In the genomic region with DNA sequence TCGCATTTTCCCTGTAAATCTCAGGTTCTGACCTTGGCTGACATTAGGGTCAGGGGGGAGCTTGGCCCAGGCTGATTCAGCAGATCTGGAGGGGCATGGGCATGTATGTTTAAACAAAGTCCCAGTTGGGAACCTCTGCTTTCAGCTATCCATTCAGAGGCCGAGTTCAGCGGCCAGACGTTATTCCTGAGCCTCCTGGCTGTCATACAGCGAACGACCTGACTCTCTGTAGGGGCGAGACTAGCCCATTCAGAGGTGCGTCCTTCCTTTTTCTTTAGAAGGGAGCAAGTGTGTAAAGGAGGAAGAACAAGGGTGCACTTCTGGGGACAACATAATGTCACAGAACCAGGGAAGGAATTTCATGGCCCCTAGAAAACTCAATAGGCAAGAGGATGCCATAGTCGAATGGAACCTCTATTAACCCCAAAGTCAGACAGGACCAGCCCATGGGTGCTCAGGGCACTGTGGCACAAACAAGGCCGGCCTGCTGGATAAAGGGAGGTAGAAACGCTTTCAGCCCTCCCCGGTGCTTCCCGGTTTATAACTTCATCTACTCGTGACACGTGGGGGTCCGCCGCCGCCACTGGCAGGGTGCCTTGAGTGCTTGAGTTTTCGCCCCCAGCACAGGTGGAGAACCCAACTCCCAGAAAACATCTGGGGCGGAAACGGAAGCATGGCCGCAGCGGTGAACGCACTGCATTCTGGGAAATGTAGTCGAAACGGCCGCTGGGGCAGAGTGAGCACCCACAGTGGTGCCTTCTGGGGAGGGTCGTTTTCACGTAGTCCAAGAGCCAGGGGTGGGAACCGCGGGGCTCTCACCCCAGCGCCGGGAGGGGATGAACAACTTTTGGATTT, we compare ENCODE assay signal across 1 cellular context.
TF ChIP-seq lines count a peak whose summit lies in the region.

No MANE protein-coding gene starts in this region.

TF ChIP-seq in K562, 482 proteins besides CTCF, POLR2A, EP300 and RAD21 (continued from another document and continues in another):
- TF ChIP-seq, protein P1, sequence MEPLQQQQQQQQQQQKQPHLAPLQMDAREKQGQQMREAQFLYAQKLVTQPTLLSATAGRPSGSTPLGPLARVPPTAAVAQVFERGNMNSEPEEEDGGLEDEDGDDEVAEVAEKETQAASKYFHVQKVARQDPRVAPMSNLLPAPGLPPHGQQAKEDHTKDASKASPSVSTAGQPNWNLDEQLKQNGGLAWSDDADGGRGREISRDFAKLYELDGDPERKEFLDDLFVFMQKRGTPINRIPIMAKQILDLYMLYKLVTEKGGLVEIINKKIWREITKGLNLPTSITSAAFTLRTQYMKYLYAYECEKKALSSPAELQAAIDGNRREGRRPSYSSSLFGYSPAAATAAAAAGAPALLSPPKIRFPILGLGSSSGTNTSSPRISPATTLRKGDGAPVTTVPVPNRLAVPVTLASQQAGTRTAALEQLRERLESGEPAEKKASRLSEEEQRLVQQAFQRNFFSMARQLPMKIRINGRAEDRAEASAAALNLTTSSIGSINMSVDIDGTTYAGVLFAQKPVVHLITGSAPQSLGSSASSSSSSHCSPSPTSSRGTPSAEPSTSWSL (CRISPR knock-in tag; IDR thresholded peaks at IDR 0.05; ENCODE audit: borderline replicate concordance), result no peak
- TF ChIP-seq, protein P2, sequence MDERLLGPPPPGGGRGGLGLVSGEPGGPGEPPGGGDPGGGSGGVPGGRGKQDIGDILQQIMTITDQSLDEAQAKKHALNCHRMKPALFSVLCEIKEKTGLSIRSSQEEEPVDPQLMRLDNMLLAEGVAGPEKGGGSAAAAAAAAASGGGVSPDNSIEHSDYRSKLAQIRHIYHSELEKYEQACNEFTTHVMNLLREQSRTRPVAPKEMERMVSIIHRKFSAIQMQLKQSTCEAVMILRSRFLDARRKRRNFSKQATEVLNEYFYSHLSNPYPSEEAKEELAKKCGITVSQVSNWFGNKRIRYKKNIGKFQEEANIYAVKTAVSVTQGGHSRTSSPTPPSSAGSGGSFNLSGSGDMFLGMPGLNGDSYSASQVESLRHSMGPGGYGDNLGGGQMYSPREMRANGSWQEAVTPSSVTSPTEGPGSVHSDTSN (CRISPR knock-in tag; IDR thresholded peaks at IDR 0.05; ENCODE audit: low read depth), result no peak
- TF ChIP-seq, protein P2 (tag; conservative IDR thresholded peaks at IDR 0.05; ENCODE audit: low read depth), result no peak
- TF ChIP-seq SMARCC2 (IDR thresholded peaks at IDR 0.05; ENCODE audit: low read depth) (no peak), FOXJ2 (tag; IDR thresholded peaks at IDR 0.05) (no peak), SAFB (IDR thresholded peaks at IDR 0.05; ENCODE audit: borderline replicate concordance, low read depth, low read length) (no peak), SMAD4 (CRISPR knock-in tag; conservative IDR thresholded peaks at IDR 0.05) (peak; percentile 41), ZNF23 (CRISPR knock-in tag; IDR thresholded peaks at IDR 0.05) (no peak), NFYB (IDR thresholded peaks at IDR 0.05; ENCODE audit: extremely low read depth, insufficient read length) (no peak), PHF20 (IDR thresholded peaks at IDR 0.05; ENCODE audit: partially characterized antibody) (peak; percentile 89), DDX20 (tag; IDR thresholded peaks at IDR 0.05; ENCODE audit: low read depth) (no peak), ARID1B (IDR thresholded peaks at IDR 0.05) (no peak), ZNF253 (CRISPR knock-in tag; conservative IDR thresholded peaks at IDR 0.05) (no peak), RHOXF2B (CRISPR knock-in tag; conservative IDR thresholded peaks at IDR 0.05) (no peak), ZNF316 (IDR thresholded peaks at IDR 0.05) (0 out of 2 replicates have a peak, but pooled peaks have one; percentile 2), KLF16 (IDR thresholded peaks at IDR 0.05) (no peak), NR1H2 (CRISPR knock-in tag; IDR thresholded peaks at IDR 0.05) (no peak), NFATC3 (IDR thresholded peaks at IDR 0.05) (no peak), SP1 (CRISPR knock-in tag; IDR thresholded peaks at IDR 0.05) (0 out of 2 replicates have a peak, but pooled peaks have one; percentile 47), SNIP1 (IDR thresholded peaks at IDR 0.05; ENCODE audit: low read depth) (no peak), MECOM (CRISPR knock-in tag; IDR thresholded peaks at IDR 0.05) (no peak), ZEB2 (IDR thresholded peaks at IDR 0.05) (no peak), SPI1 (IDR thresholded peaks at IDR 0.05; ENCODE audit: borderline replicate concordance, low read depth, low read length) (no peak), CC2D1A (IDR thresholded peaks at IDR 0.05) (no peak), SRSF7 (optimal IDR thresholded peaks at IDR 0.05; ENCODE audit: low read depth, low read length) (no peak), ZNF583 (CRISPR knock-in tag; IDR thresholded peaks at IDR 0.05) (no peak), GTF2F1 (IDR thresholded peaks at IDR 0.05; ENCODE audit: low read depth, low read length) (no peak), ETV5 (CRISPR knock-in tag; IDR thresholded peaks at IDR 0.05; ENCODE audit: low read depth) (peak; percentile 33; the same call in 1 of the 2 replicates), CHD1 (IDR thresholded peaks at IDR 0.05; ENCODE audit: low read length) (no peak), OTX1 (CRISPR knock-in tag; IDR thresholded peaks at IDR 0.05) (no peak), DMBX1 (CRISPR knock-in tag; IDR thresholded peaks at IDR 0.05; ENCODE audit: borderline replicate concordance) (0 out of 2 replicates have a peak, but pooled peaks have one; percentile 34), EHMT2 (IDR thresholded peaks at IDR 0.05) (peak; percentile 92), YBX1 (IDR thresholded peaks at IDR 0.05) (no peak), ZNF12 (CRISPR knock-in tag; IDR thresholded peaks at IDR 0.05) (no peak)
- TF ChIP-seq, protein P3, sequence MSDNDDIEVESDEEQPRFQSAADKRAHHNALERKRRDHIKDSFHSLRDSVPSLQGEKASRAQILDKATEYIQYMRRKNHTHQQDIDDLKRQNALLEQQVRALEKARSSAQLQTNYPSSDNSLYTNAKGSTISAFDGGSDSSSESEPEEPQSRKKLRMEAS (CRISPR knock-in tag; IDR thresholded peaks at IDR 0.05), result peak; percentile 61
- TF ChIP-seq, protein P4, sequence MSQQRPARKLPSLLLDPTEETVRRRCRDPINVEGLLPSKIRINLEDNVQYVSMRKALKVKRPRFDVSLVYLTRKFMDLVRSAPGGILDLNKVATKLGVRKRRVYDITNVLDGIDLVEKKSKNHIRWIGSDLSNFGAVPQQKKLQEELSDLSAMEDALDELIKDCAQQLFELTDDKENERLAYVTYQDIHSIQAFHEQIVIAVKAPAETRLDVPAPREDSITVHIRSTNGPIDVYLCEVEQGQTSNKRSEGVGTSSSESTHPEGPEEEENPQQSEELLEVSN (IDR thresholded peaks at IDR 0.05; ENCODE audit: borderline replicate concordance in 1 of 2, extremely low read depth in 1 of 2, insufficient read depth in 1 of 2, insufficient read length in 1 of 2, low read depth in 1 of 2, low read length in 1 of 2, poor library complexity in 1 of 2, severe bottlenecking in 1 of 2), result peak; percentile 11 to 47
- TF ChIP-seq, protein P5, sequence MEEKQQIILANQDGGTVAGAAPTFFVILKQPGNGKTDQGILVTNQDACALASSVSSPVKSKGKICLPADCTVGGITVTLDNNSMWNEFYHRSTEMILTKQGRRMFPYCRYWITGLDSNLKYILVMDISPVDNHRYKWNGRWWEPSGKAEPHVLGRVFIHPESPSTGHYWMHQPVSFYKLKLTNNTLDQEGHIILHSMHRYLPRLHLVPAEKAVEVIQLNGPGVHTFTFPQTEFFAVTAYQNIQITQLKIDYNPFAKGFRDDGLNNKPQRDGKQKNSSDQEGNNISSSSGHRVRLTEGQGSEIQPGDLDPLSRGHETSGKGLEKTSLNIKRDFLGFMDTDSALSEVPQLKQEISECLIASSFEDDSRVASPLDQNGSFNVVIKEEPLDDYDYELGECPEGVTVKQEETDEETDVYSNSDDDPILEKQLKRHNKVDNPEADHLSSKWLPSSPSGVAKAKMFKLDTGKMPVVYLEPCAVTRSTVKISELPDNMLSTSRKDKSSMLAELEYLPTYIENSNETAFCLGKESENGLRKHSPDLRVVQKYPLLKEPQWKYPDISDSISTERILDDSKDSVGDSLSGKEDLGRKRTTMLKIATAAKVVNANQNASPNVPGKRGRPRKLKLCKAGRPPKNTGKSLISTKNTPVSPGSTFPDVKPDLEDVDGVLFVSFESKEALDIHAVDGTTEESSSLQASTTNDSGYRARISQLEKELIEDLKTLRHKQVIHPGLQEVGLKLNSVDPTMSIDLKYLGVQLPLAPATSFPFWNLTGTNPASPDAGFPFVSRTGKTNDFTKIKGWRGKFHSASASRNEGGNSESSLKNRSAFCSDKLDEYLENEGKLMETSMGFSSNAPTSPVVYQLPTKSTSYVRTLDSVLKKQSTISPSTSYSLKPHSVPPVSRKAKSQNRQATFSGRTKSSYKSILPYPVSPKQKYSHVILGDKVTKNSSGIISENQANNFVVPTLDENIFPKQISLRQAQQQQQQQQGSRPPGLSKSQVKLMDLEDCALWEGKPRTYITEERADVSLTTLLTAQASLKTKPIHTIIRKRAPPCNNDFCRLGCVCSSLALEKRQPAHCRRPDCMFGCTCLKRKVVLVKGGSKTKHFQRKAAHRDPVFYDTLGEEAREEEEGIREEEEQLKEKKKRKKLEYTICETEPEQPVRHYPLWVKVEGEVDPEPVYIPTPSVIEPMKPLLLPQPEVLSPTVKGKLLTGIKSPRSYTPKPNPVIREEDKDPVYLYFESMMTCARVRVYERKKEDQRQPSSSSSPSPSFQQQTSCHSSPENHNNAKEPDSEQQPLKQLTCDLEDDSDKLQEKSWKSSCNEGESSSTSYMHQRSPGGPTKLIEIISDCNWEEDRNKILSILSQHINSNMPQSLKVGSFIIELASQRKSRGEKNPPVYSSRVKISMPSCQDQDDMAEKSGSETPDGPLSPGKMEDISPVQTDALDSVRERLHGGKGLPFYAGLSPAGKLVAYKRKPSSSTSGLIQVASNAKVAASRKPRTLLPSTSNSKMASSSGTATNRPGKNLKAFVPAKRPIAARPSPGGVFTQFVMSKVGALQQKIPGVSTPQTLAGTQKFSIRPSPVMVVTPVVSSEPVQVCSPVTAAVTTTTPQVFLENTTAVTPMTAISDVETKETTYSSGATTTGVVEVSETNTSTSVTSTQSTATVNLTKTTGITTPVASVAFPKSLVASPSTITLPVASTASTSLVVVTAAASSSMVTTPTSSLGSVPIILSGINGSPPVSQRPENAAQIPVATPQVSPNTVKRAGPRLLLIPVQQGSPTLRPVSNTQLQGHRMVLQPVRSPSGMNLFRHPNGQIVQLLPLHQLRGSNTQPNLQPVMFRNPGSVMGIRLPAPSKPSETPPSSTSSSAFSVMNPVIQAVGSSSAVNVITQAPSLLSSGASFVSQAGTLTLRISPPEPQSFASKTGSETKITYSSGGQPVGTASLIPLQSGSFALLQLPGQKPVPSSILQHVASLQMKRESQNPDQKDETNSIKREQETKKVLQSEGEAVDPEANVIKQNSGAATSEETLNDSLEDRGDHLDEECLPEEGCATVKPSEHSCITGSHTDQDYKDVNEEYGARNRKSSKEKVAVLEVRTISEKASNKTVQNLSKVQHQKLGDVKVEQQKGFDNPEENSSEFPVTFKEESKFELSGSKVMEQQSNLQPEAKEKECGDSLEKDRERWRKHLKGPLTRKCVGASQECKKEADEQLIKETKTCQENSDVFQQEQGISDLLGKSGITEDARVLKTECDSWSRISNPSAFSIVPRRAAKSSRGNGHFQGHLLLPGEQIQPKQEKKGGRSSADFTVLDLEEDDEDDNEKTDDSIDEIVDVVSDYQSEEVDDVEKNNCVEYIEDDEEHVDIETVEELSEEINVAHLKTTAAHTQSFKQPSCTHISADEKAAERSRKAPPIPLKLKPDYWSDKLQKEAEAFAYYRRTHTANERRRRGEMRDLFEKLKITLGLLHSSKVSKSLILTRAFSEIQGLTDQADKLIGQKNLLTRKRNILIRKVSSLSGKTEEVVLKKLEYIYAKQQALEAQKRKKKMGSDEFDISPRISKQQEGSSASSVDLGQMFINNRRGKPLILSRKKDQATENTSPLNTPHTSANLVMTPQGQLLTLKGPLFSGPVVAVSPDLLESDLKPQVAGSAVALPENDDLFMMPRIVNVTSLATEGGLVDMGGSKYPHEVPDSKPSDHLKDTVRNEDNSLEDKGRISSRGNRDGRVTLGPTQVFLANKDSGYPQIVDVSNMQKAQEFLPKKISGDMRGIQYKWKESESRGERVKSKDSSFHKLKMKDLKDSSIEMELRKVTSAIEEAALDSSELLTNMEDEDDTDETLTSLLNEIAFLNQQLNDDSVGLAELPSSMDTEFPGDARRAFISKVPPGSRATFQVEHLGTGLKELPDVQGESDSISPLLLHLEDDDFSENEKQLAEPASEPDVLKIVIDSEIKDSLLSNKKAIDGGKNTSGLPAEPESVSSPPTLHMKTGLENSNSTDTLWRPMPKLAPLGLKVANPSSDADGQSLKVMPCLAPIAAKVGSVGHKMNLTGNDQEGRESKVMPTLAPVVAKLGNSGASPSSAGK (IDR thresholded peaks at IDR 0.05), result peak; percentile 62; the same call in 1 of the 2 replicates
- TF ChIP-seq, protein P6, sequence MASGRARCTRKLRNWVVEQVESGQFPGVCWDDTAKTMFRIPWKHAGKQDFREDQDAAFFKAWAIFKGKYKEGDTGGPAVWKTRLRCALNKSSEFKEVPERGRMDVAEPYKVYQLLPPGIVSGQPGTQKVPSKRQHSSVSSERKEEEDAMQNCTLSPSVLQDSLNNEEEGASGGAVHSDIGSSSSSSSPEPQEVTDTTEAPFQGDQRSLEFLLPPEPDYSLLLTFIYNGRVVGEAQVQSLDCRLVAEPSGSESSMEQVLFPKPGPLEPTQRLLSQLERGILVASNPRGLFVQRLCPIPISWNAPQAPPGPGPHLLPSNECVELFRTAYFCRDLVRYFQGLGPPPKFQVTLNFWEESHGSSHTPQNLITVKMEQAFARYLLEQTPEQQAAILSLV (tag; IDR thresholded peaks at IDR 0.05), result no peak
- TF ChIP-seq, protein P7, sequence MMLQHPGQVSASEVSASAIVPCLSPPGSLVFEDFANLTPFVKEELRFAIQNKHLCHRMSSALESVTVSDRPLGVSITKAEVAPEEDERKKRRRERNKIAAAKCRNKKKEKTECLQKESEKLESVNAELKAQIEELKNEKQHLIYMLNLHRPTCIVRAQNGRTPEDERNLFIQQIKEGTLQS (IDR thresholded peaks at IDR 0.05), result no peak
- TF ChIP-seq, protein P7 (CRISPR knock-in tag; conservative IDR thresholded peaks at IDR 0.05), result 0 out of 2 replicates have a peak, but pooled peaks have one; percentile 29
- TF ChIP-seq, protein P8, sequence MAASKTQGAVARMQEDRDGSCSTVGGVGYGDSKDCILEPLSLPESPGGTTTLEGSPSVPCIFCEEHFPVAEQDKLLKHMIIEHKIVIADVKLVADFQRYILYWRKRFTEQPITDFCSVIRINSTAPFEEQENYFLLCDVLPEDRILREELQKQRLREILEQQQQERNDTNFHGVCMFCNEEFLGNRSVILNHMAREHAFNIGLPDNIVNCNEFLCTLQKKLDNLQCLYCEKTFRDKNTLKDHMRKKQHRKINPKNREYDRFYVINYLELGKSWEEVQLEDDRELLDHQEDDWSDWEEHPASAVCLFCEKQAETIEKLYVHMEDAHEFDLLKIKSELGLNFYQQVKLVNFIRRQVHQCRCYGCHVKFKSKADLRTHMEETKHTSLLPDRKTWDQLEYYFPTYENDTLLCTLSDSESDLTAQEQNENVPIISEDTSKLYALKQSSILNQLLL (CRISPR knock-in tag; IDR thresholded peaks at IDR 0.05; ENCODE audit: borderline replicate concordance), result no peak
